In genomic region chr12:89067436-89067835, GRCh38 we compare ENCODE assay signal across 10 cellular contexts.
DNase-seq lines count a peak whose midpoint lies in the region; ATAC-seq, FAIRE-seq and TF ChIP-seq lines count a peak whose summit lies in the region.
"Had no signal": no experiment of that assay in that cellular context is flagged by ENCODE, and none has a peak within 500 bp of the region (broad histone marks: within the 10 kb centered on the region; RNA-seq: fewer than 3 reads in every experiment).

No MANE protein-coding gene starts in this region.

- no peak for TF ChIP-seq CTCF in GM10248 (IDR thresholded peaks at IDR 0.05; ENCODE audit: control extremely low read depth, extremely low read depth, low read depth, missing control alignments)

- DNase-seq in AG08395 (ENCODE audit: low spot score) (peak; percentile 81), H54 (ENCODE audit: insufficient read length, low spot score) (peak; percentile 22), adipocyte (ENCODE audit: low read depth) (peak; percentile 53), iris pigment epithelial cell (ENCODE audit: low read depth) (peak; percentile 92), GM10248 (ENCODE audit: extremely low spot score) (no peak), NCI-H2081 treated with DMSO at 0.1 percent for 48 hours (lab: John Stamatoyannopoulos, UW) (no peak), SW480 (ENCODE audit: low spot score) (no peak)
- DNase-seq: NCI-H2227 treated with DMSO at 0.1 percent for 48 hours, RPMI8226 had no signal

- no peak overlapping the region for H3K4me3 ChIP-seq in adipocyte (ENCODE audit: low read length)

- FAIRE-seq in H54 (lab: Jason Lieb, UNC): peak; percentile 99

- CTCF ChIA-PET in GM10248 (lab: Yijun Ruan, JAX): no interaction called here

- TF ChIP-seq POLR2A in H54 (IDR thresholded peaks at IDR 0.05; ENCODE audit: low read depth, low read length): no peak

- H3K36me3 ChIP-seq in adipocyte (ENCODE audit: control insufficient read depth, insufficient read depth, low read length, severe bottlenecking): no peaks in the 10 kb centered on the region

- H3K9me3 ChIP-seq in adipocyte (ENCODE audit: control insufficient read depth, low read length): no peaks in the 10 kb centered on the region

- peaks cover 12% of the 10 kb centered on the region for H3K4me1 ChIP-seq in adipocyte (ENCODE audit: control insufficient read depth, insufficient read depth, low read length)

- no peak overlapping the region for H3K9ac ChIP-seq in adipocyte (ENCODE audit: low read length)

- POLR2A ChIA-PET in GM10248 (lab: Yijun Ruan, JAX): no interaction called here

- H3K27me3 ChIP-seq in adipocyte (replicated peaks; ENCODE audit: control insufficient read depth, insufficient read depth, low read length): no peaks in the 10 kb centered on the region

- ATAC-seq in activated CD4-positive, CD25-positive, alpha-beta regulatory T cell treated with anti-CD3 and anti-CD28 coated beads, Interleukin-2, amount 50 U/mL, for 24 hours: no peak

Comparison
In these comparisons a context has a peak if more than half of its experiments do, and no peak if none do; other contexts are left out.
1. DNase-seq: peak in AG08395 (single experiment), H54 (single experiment), adipocyte (single experiment) and iris pigment epithelial cell (single experiment); none in GM10248 (single experiment), NCI-H2081 treated with DMSO at 0.1 percent for 48 hours (single experiment) and SW480 (single experiment).